Comparison of ENCODE assay signal across 7 cellular contexts in genomic region chr20:34022154-34022842, GRCh38. TPM values are rescaled to one million over a fixed set of nuclear protein-coding genes. Genes with fewer than 3 reads are reported as not detected.
A peak's percentile ranks its signal among the peaks of the same experiment; 100 is the strongest.
DNase-seq lines count a peak whose midpoint lies in the region; ATAC-seq and TF ChIP-seq lines count a peak whose summit lies in the region.

No MANE protein-coding gene starts in this region.

- H3K27ac ChIP-seq in DND-41 (ENCODE audit: low read length) (no peak overlapping the region), uterus (no peak overlapping the region)

- peak; percentile 72 for ATAC-seq in DND-41 (ENCODE audit: insufficient read depth, low read depth)
- peak; percentile 72 for ATAC-seq in GM21786 (IDR thresholded peaks at IDR 0.05; ENCODE audit: unreplicated experiment)
- ATAC-seq in sciatic nerve = no peak

- H3K9ac ChIP-seq in DND-41 (ENCODE audit: low read depth, low read length) = no peak overlapping the region

- no peak overlapping the region for H3K4me2 ChIP-seq in DND-41 (ENCODE audit: insufficient read depth, low read length)

- H3K4me1 ChIP-seq in DND-41 (ENCODE audit: insufficient read depth, low read length) (no peaks in the 10 kb centered on the region), uterus (peaks cover 0 to 17% of the 10 kb centered on the region in 2 donors)

- H3K27me3 ChIP-seq in DND-41 (ENCODE audit: insufficient read depth, low read length, poor library complexity) = no peaks in the 10 kb centered on the region
- no peaks in the 10 kb centered on the region for H3K27me3 ChIP-seq in uterus

- H2AFZ ChIP-seq in DND-41 (ENCODE audit: low read depth, low read length) = no peak overlapping the region

- TF ChIP-seq POLR2A in uterus (IDR thresholded peaks at IDR 0.05) = no peak

- H4K20me1 ChIP-seq in DND-41 (ENCODE audit: insufficient read depth, low read length) = peaks cover 93% of the 10 kb centered on the region

- H3K9me3 ChIP-seq in DND-41 (ENCODE audit: insufficient read depth, low read length, severe bottlenecking) (no peaks in the 10 kb centered on the region), uterus (no peaks in the 10 kb centered on the region)

- peaks cover 98% of the 10 kb centered on the region for H3K79me2 ChIP-seq in DND-41 (ENCODE audit: insufficient read depth, low read length)

- intact Hi-C loops in sciatic nerve (cut with DNase I) (no loop called here), uterus (cut with DNase I; ENCODE audit: low total_unique reads) (no loop called here)

- H3K4me3 ChIP-seq in DND-41 (ENCODE audit: low read depth in 1 of 2, low read length in 2 of 2) (no peak overlapping the region), retinal pigment epithelial cell (ENCODE audit: low read length) (no peak overlapping the region), uterus (no peak overlapping the region)

- TF ChIP-seq CTCF in DND-41 (IDR thresholded peaks at IDR 0.05; ENCODE audit: borderline replicate concordance, extremely low read depth, low read length, poor library complexity, severe bottlenecking) = peak; percentile 56
- TF ChIP-seq CTCF in retinal pigment epithelial cell (conservative IDR thresholded peaks at IDR 0.05; ENCODE audit: low read depth, low read length) = peak; percentile 45
- no peak for TF ChIP-seq CTCF in uterus (IDR thresholded peaks at IDR 0.05)

- peaks cover 9% of the 10 kb centered on the region; the same call in 1 of the 2 replicates for H3K36me3 ChIP-seq in DND-41 (ENCODE audit: insufficient read depth, low read length)
- no peaks in the 10 kb centered on the region for H3K36me3 ChIP-seq in uterus

- no peak for DNase-seq in DND-41
- peak; percentile 17 for DNase-seq in NCI-H526 treated with DMSO at 0.1 percent for 48 hours (lab: John Stamatoyannopoulos, UW)
- peak; percentile 21 for DNase-seq in central memory CD4-positive, alpha-beta T cell
- no peak for DNase-seq in retinal pigment epithelial cell (ENCODE audit: low read depth)
- DNase-seq in sciatic nerve (ENCODE audit: low spot score) = no peak
- no peak for DNase-seq in uterus

RNA-seq across cellular contexts. Expression of gene RALY, which starts 28.6 kb away (rescaled TPM):
- total RNA-seq in sciatic nerve (94.6 TPM), uterus (100 to 1,000 TPM in 1 of 4 donors, 10 to 100 TPM in 3; 23.2 to 101 (median 87.5) TPM)

Comparison
In these comparisons a context has a peak if more than half of its experiments do, and no peak if none do; other contexts are left out.
1. DNase-seq: peak in NCI-H526 treated with DMSO at 0.1 percent for 48 hours (single experiment) and central memory CD4-positive, alpha-beta T cell (single experiment); none in DND-41 (single experiment), retinal pigment epithelial cell (single experiment), sciatic nerve (single experiment) and uterus (0 of 2).
2. CTCF ChIP-seq: peak in DND-41 (single experiment) and retinal pigment epithelial cell (single experiment); none in uterus (0 of 4).